In genomic region chr11:67301951-67302516, GRCh38 we compare ENCODE assay signal across 8 cellular contexts. TPM values are rescaled to one million over a fixed set of nuclear protein-coding genes. Genes with fewer than 3 reads are reported as not detected.
DNase-seq lines count a peak whose midpoint lies in the region; ATAC-seq and TF ChIP-seq lines count a peak whose summit lies in the region.

No MANE protein-coding gene starts in this region.

- peak overlapping the region; percentile 37 for H3K4me3 Mint-ChIP-seq in activated CD4-positive, alpha-beta T cell treated with anti-CD3 and anti-CD28 coated beads, Interleukin-2, amount 10 ng/mL, durations not matched to agents 24 days and 14 days
- H3K4me3 Mint-ChIP-seq in activated CD4-positive, alpha-beta T cell treated with anti-CD3 and anti-CD28 coated beads for 36 hours, result no peak overlapping the region
- H3K4me3 Mint-ChIP-seq in endodermal cell, result peak overlapping the region; percentile 65

- H3K27me3 ChIP-seq in PC-3 (ENCODE audit: low read length), result no peaks in the 10 kb centered on the region
- H3K27me3 ChIP-seq in endodermal cell (ENCODE audit: control insufficient read depth, insufficient read depth, low read length, poor library complexity, severe bottlenecking), result no peaks in the 10 kb centered on the region
- no peaks in the 10 kb centered on the region for H3K27me3 ChIP-seq in muscle layer of duodenum (ENCODE audit: low read depth, low read length)

- peaks cover 15% of the 10 kb centered on the region for H3K79me2 ChIP-seq in PC-3 (ENCODE audit: low read length)

- no peak overlapping the region for H3K27ac Mint-ChIP-seq in activated CD4-positive, alpha-beta T cell treated with anti-CD3 and anti-CD28 coated beads, Interleukin-2, amount 10 ng/mL, durations not matched to agents 24 days and 14 days
- H3K27ac Mint-ChIP-seq in activated CD4-positive, alpha-beta T cell treated with anti-CD3 and anti-CD28 coated beads for 36 hours, result no peak overlapping the region
- H3K27ac Mint-ChIP-seq in endodermal cell, result peak overlapping the region; percentile 87

- CTCF ChIA-PET in activated CD4-positive, alpha-beta T cell treated with anti-CD3 and anti-CD28 coated beads for 36 hours (lab: Charles Lee), result interaction anchor here (1.4 to 2.0 kb wide), 2 partner anchors 9 to 15 kb away, joined by 5 to 7 read pairs; no protein-coding TSS in a partner anchor
- CTCF ChIA-PET in PC-3 (lab: Charles Lee), result interaction anchor here (2.0 kb wide), 1 partner anchor 15 kb away, joined by 14 read pairs; no protein-coding TSS in a partner anchor

- H2AFZ ChIP-seq in PC-3 (ENCODE audit: low read length), result no peak overlapping the region

- WGBS in endodermal cell (ENCODE audit: insufficient coverage in 1 of 2, insufficient read length in 1 of 2), 2 experiments, result 32 to 42% methylated on average over 12 to 15 of the region's 15 CpGs

- H3K9me3 Mint-ChIP-seq in activated CD4-positive, alpha-beta T cell treated with anti-CD3 and anti-CD28 coated beads, Interleukin-2, amount 10 ng/mL, durations not matched to agents 24 days and 14 days, result no peaks in the 10 kb centered on the region
- no peaks in the 10 kb centered on the region for H3K9me3 Mint-ChIP-seq in activated CD4-positive, alpha-beta T cell treated with anti-CD3 and anti-CD28 coated beads for 36 hours (ENCODE audit: low read depth)
- H3K9me3 Mint-ChIP-seq in endodermal cell, result peaks cover under 1% of the 10 kb centered on the region

- peak overlapping the region; percentile 93 for H3K4me2 ChIP-seq in PC-3 (ENCODE audit: low read length)

- no peak for ATAC-seq in activated CD4-positive, alpha-beta T cell treated with anti-CD3 and anti-CD28 coated beads for 36 hours
- ATAC-seq in PC-3 (peak; percentile 42), HG03280 (IDR thresholded peaks at IDR 0.05; ENCODE audit: unreplicated experiment) (no peak)

- no peaks in the 10 kb centered on the region for H3F3A ChIP-seq in PC-3 (ENCODE audit: low read length, unreplicated experiment)

- no peaks in the 10 kb centered on the region for H3K27me3 Mint-ChIP-seq in activated CD4-positive, alpha-beta T cell treated with anti-CD3 and anti-CD28 coated beads, Interleukin-2, amount 10 ng/mL, durations not matched to agents 24 days and 14 days
- H3K27me3 Mint-ChIP-seq in activated CD4-positive, alpha-beta T cell treated with anti-CD3 and anti-CD28 coated beads for 36 hours, result no peaks in the 10 kb centered on the region
- H3K27me3 Mint-ChIP-seq in endodermal cell (ENCODE audit: insufficient read depth), result peaks cover 2% of the 10 kb centered on the region

- no peaks in the 10 kb centered on the region for H3K4me1 Mint-ChIP-seq in activated CD4-positive, alpha-beta T cell treated with anti-CD3 and anti-CD28 coated beads, Interleukin-2, amount 10 ng/mL, durations not matched to agents 24 days and 14 days
- peaks cover 7% of the 10 kb centered on the region for H3K4me1 Mint-ChIP-seq in activated CD4-positive, alpha-beta T cell treated with anti-CD3 and anti-CD28 coated beads for 36 hours
- H3K4me1 Mint-ChIP-seq in endodermal cell, result peaks cover 11% of the 10 kb centered on the region

- H3K9ac ChIP-seq in PC-3 (ENCODE audit: low read length) (no peak overlapping the region), endodermal cell (ENCODE audit: extremely low read depth, low read length, poor library complexity, severe bottlenecking) (peak overlapping the region; percentile 38)

- peaks cover 27% of the 10 kb centered on the region for H3K36me3 Mint-ChIP-seq in activated CD4-positive, alpha-beta T cell treated with anti-CD3 and anti-CD28 coated beads, Interleukin-2, amount 10 ng/mL, durations not matched to agents 24 days and 14 days (ENCODE audit: low read depth)
- H3K36me3 Mint-ChIP-seq in activated CD4-positive, alpha-beta T cell treated with anti-CD3 and anti-CD28 coated beads for 36 hours (ENCODE audit: low read depth), result peaks cover 23% of the 10 kb centered on the region
- peaks cover 36% of the 10 kb centered on the region for H3K36me3 Mint-ChIP-seq in endodermal cell (ENCODE audit: low read depth)

- POLR2A ChIA-PET in activated CD4-positive, alpha-beta T cell treated with anti-CD3 and anti-CD28 coated beads for 36 hours (lab: Charles Lee), result no interaction called here
- POLR2A ChIA-PET in PC-3 (lab: Charles Lee; ENCODE audit: unreplicated experiment), result interaction anchor here (0.5 kb wide), 1 partner anchor 51 kb away, joined by 3 read pairs; the partner anchor contains the start of gene POLD4

- intact Hi-C loops in activated CD4-positive, alpha-beta T cell treated with anti-CD3 and anti-CD28 coated beads, Interleukin-2, amount 10 ng/mL, durations not matched to agents 24 days and 14 days (cut with micrococcal nuclease), result no loop called here
- intact Hi-C loops in activated CD4-positive, alpha-beta T cell treated with anti-CD3 and anti-CD28 coated beads for 36 hours (cut with DNase I, micrococcal nuclease), result loop anchor here in 1 of 2 experiments (2.0 kb wide), 1 partner anchor 15 kb away; no protein-coding TSS in a partner anchor
- intact Hi-C loops in PC-3 (cut with micrococcal nuclease), result loop anchor here (5.0 kb wide), 1 partner anchor 35 kb away; the partner anchor contains the start of gene GRK2

- no peak for DNase-seq in activated CD4-positive, alpha-beta T cell treated with anti-CD3 and anti-CD28 coated beads, Interleukin-2, amount 10 ng/mL, durations not matched to agents 24 days and 14 days
- no peak for DNase-seq in activated CD4-positive, alpha-beta T cell treated with anti-CD3 and anti-CD28 coated beads for 36 hours
- DNase-seq in PC-3, result peak; percentile 49
- peak; percentile 86 for DNase-seq in endodermal cell
- no peak for DNase-seq in GM20000 (ENCODE audit: low spot score)
- DNase-seq in stimulated activated naive CD4-positive, alpha-beta T cell (lab: John Stamatoyannopoulos, UW), result no peak

- no TSS peak for BruUV-seq in PC-3 (replicated peaks; lab: Mats Ljungman, UMichigan)

- H3K4me3 ChIP-seq in PC-3 (ENCODE audit: low read length) (no peak overlapping the region), endodermal cell (ENCODE audit: low read length) (peak overlapping the region; percentile 78), muscle layer of duodenum (ENCODE audit: low read depth in 1 of 2, low read length in 2 of 2) (peak overlapping the region; percentile 61 to 91)

- H3K9me3 ChIP-seq in PC-3 (ENCODE audit: low read length), result no peaks in the 10 kb centered on the region
- peaks cover 2% of the 10 kb centered on the region for H3K9me3 ChIP-seq in endodermal cell (ENCODE audit: control insufficient read depth, low read length)
- no peaks in the 10 kb centered on the region for H3K9me3 ChIP-seq in muscle layer of duodenum (ENCODE audit: control insufficient read depth in 1 of 2, low read length in 2 of 2)

- no peak for TF ChIP-seq CTCF in PC-3 (conservative IDR thresholded peaks at IDR 0.05; ENCODE audit: low read depth, low read length)
- TF ChIP-seq CTCF in endodermal cell (conservative IDR thresholded peaks at IDR 0.05), result no peak
- no peak for TF ChIP-seq CTCF in GM20000 (IDR thresholded peaks at IDR 0.05; ENCODE audit: extremely low read depth, missing control alignments)

- H3K4me1 ChIP-seq in PC-3 (ENCODE audit: insufficient read depth, low read length) (peaks cover 18% of the 10 kb centered on the region), endodermal cell (ENCODE audit: control insufficient read depth, insufficient read depth, low read length) (no peaks in the 10 kb centered on the region), muscle layer of duodenum (ENCODE audit: control insufficient read depth in 1 of 2, insufficient read depth in 2 of 2, low read length in 2 of 2) (peaks cover 0 to 26% of the 10 kb centered on the region in 2 donors)

- H3K36me3 ChIP-seq in PC-3 (ENCODE audit: low read depth, low read length), result peaks cover 15% of the 10 kb centered on the region; the same call in 1 of the 2 replicates
- H3K36me3 ChIP-seq in endodermal cell (ENCODE audit: control insufficient read depth, insufficient read depth, low read length), result peaks cover 18% of the 10 kb centered on the region
- H3K36me3 ChIP-seq in muscle layer of duodenum (ENCODE audit: control insufficient read depth in 1 of 2, insufficient read depth in 2 of 2, low read length in 2 of 2), result peaks cover 18 to 31% of the 10 kb centered on the region in 2 donors

- no peaks in the 10 kb centered on the region for H4K20me1 ChIP-seq in PC-3 (ENCODE audit: low read length)

- H3K27ac ChIP-seq in PC-3 (ENCODE audit: low read length), result peak overlapping the region; percentile 42; the same call in 1 of the 2 replicates
- peak overlapping the region; percentile 85 for H3K27ac ChIP-seq in endodermal cell (ENCODE audit: low read depth, low read length)
- H3K27ac ChIP-seq in muscle layer of duodenum (ENCODE audit: low read length), result peak overlapping the region; percentile 39

- H3K9me2 ChIP-seq in PC-3 (replicated peaks; ENCODE audit: low read length), result no peaks in the 10 kb centered on the region

RNA-seq across cellular contexts. Expression of gene SSH3, which starts 1.3 kb away (rescaled TPM):
- total RNA-seq in activated CD4-positive, alpha-beta T cell treated with anti-CD3 and anti-CD28 coated beads, Interleukin-2, amount 10 ng/mL, durations not matched to agents 24 days and 14 days, result 7.1 and 8.1 TPM in 2 replicates
- 10 to 100 TPM in 1 of 2 experiments, 1 to 10 TPM in 1; 6.0 to 11.1 TPM for total RNA-seq in activated CD4-positive, alpha-beta T cell treated with anti-CD3 and anti-CD28 coated beads for 36 hours
- total RNA-seq in PC-3 (2014; rRNA removed) (35.1 and 52.4 TPM in 2 replicates), endodermal cell (10 to 100 TPM; 39.1 to 44.4 TPM)
- 22.0 TPM for polyA plus RNA-seq in endodermal cell (2013, experiment 1 of 2)
- 16.0 TPM for polyA plus RNA-seq in endodermal cell (2013, experiment 2 of 2)

RNA-seq across cellular contexts. Expression of gene ANKRD13D, which starts 12.9 kb away (rescaled TPM):
- 114 and 124 TPM in 2 replicates for total RNA-seq in activated CD4-positive, alpha-beta T cell treated with anti-CD3 and anti-CD28 coated beads, Interleukin-2, amount 10 ng/mL, durations not matched to agents 24 days and 14 days
- 10 to 100 TPM; 44.9 to 69.5 TPM for total RNA-seq in activated CD4-positive, alpha-beta T cell treated with anti-CD3 and anti-CD28 coated beads for 36 hours
- 58.9 and 63.9 TPM in 2 replicates for total RNA-seq in PC-3 (2014; rRNA removed)
- 10 to 100 TPM; 56.6 to 58.6 TPM for total RNA-seq in endodermal cell
- 30.0 TPM for polyA plus RNA-seq in endodermal cell (2013, experiment 1 of 2)
- 27.5 TPM for polyA plus RNA-seq in endodermal cell (2013, experiment 2 of 2)

RNA-seq across cellular contexts. Expression of gene GRK2, which starts 35.8 kb away (rescaled TPM):
- total RNA-seq in activated CD4-positive, alpha-beta T cell treated with anti-CD3 and anti-CD28 coated beads, Interleukin-2, amount 10 ng/mL, durations not matched to agents 24 days and 14 days, result 244 and 248 TPM in 2 replicates
- 100 to 1,000 TPM; 202 to 241 TPM for total RNA-seq in activated CD4-positive, alpha-beta T cell treated with anti-CD3 and anti-CD28 coated beads for 36 hours
- total RNA-seq in PC-3 (2014; rRNA removed) (103 TPM in 2 replicates), endodermal cell (10 to 100 TPM; 58.0 to 61.7 TPM)
- polyA plus RNA-seq in endodermal cell (2013, experiment 1 of 2), result 43.5 TPM
- 39.5 TPM for polyA plus RNA-seq in endodermal cell (2013, experiment 2 of 2)

RNA-seq across cellular contexts. Expression of gene POLD4, which starts 51.3 kb away (rescaled TPM):
- 36.0 and 36.4 TPM in 2 replicates for total RNA-seq in activated CD4-positive, alpha-beta T cell treated with anti-CD3 and anti-CD28 coated beads, Interleukin-2, amount 10 ng/mL, durations not matched to agents 24 days and 14 days
- 10 to 100 TPM; 31.3 to 37.5 TPM for total RNA-seq in activated CD4-positive, alpha-beta T cell treated with anti-CD3 and anti-CD28 coated beads for 36 hours
- 78.5 and 81.5 TPM in 2 replicates for total RNA-seq in PC-3 (2014; rRNA removed)
- total RNA-seq in endodermal cell, result 10 to 100 TPM; 40.7 to 47.6 TPM
- polyA plus RNA-seq in endodermal cell (2013, experiment 1 of 2), result 24.3 TPM
- polyA plus RNA-seq in endodermal cell (2013, experiment 2 of 2), result 30.1 TPM

Comparison
In these comparisons a context has a peak if more than half of its experiments do, and no peak if none do; other contexts are left out.
1. DNase-seq: peak in PC-3 (single experiment) and endodermal cell (single experiment); none in activated CD4-positive, alpha-beta T cell treated with anti-CD3 and anti-CD28 coated beads, Interleukin-2, amount 10 ng/mL, durations not matched to agents 24 days and 14 days (single experiment), activated CD4-positive, alpha-beta T cell treated with anti-CD3 and anti-CD28 coated beads for 36 hours (single experiment), GM20000 (single experiment) and stimulated activated naive CD4-positive, alpha-beta T cell (0 of 6).
2. Peak in every context shown above with its lines, with median percentiles within 50 percentile points of each other: H3K27ac ChIP-seq.